15 cellular contexts compared by ENCODE assay signal in the genomic region with DNA sequence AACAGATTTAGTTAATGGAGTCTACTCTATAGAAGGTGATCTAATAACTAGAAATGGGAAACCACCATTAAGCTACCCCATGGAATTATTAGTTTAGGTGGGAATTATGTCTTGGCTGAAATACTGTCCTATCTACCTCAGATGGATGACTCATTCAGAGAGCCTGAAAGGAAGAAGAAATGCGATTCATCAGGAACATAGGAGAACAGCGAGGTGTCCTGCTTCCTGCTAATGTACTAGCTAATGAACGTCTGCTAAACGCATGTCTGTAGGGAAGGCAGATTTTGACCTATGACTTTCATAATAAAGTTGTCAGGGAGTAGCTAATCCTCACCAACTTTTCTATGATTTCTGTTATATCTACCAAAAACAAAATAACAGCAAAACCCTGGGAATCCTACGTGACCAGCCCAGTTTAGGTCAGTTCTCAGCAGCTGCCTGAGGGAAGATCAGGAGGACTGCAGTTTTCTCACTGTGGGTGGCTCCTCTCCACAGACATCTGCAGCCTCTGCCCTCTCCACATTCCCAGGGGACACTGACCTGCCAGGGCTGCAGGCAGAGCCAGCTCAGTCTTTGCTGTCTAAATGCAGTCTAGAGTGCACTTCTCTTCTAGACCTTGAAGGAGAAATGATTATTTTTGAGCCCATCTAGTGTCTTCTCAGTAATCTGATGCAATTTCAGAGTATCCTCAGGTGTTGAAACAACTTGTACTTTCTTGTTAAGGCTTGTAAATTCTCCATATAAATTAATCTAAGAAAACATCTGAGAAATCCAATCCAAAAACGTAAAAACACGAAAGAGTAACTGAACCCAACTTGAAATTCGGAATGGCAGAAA. TPM values are rescaled to one million over a fixed set of nuclear protein-coding genes. Genes with fewer than 3 reads are reported as not detected.
DNase-seq lines count a peak whose midpoint lies in the region; ATAC-seq, FAIRE-seq and TF ChIP-seq lines count a peak whose summit lies in the region.
"Had no signal": no experiment of that assay in that cellular context is flagged by ENCODE, and none has a peak within 500 bp of the region (broad histone marks: within the 10 kb centered on the region; RNA-seq: fewer than 3 reads in every experiment).

No MANE protein-coding gene starts in this region.

- H3K4me2 ChIP-seq in astrocyte (ENCODE audit: low read length), result peak overlapping the region; percentile 21

- no peak overlapping the region for H3K9ac ChIP-seq in astrocyte (ENCODE audit: low read length)
- H3K9ac ChIP-seq in subcutaneous abdominal adipose tissue (ENCODE audit: low read length in 5 of 5), result peak overlapping the region in 3 of 5 donors; percentile 28 to 72 (median 65)

- H3K4me3 ChIP-seq in astrocyte (ENCODE audit: insufficient read depth, low read depth, low read length) (no peak overlapping the region), right cardiac atrium (ENCODE audit: low read length) (no peak overlapping the region), subcutaneous abdominal adipose tissue (ENCODE audit: low read depth in 1 of 5, low read length in 5 of 5) (peak overlapping the region in 1 of 5 donors; percentile 50)
- H3K4me3 ChIP-seq: ascending aorta had no signal

- no peaks in the 10 kb centered on the region for H3K27me3 Mint-ChIP-seq in astrocyte (ENCODE audit: low read depth, unreplicated experiment)

- ATAC-seq in right cardiac atrium (peak; percentile 43 to 50), HG03469 (IDR thresholded peaks at IDR 0.05; ENCODE audit: unreplicated experiment) (no peak), GM19023 (IDR thresholded peaks at IDR 0.05; ENCODE audit: unreplicated experiment) (no peak)

- H3K36me3 Mint-ChIP-seq in astrocyte (ENCODE audit: low read depth, unreplicated experiment), result peaks cover 12% of the 10 kb centered on the region

- peaks cover 5% of the 10 kb centered on the region for H3K9me3 Mint-ChIP-seq in astrocyte (ENCODE audit: unreplicated experiment)
- H3K9me3 Mint-ChIP-seq: activated T-cell treated with anti-CD3 and anti-CD28 coated beads, Interleukin-2, amount 50 U/mL, for 24 hours had no signal

- H3K9me3 ChIP-seq in astrocyte (ENCODE audit: insufficient read depth, low read depth, low read length) (no peaks in the 10 kb centered on the region), right cardiac atrium (ENCODE audit: control insufficient read depth, low read length) (no peaks in the 10 kb centered on the region), subcutaneous abdominal adipose tissue (ENCODE audit: control insufficient read depth in 5 of 5, low read length in 5 of 5) (no peaks in the 10 kb centered on the region)
- H3K9me3 ChIP-seq: ascending aorta had no signal

- no peak for TF ChIP-seq CTCF in astrocyte (IDR thresholded peaks at IDR 0.05; ENCODE audit: insufficient read depth, low read depth, low read length)

- H3K4me1 ChIP-seq in astrocyte (ENCODE audit: insufficient read depth, low read length), result peaks cover 13% of the 10 kb centered on the region
- peaks cover 2% of the 10 kb centered on the region for H3K4me1 ChIP-seq in right cardiac atrium (ENCODE audit: control insufficient read depth, insufficient read depth, low read length)
- H3K4me1 ChIP-seq in subcutaneous abdominal adipose tissue (ENCODE audit: control insufficient read depth in 5 of 5, insufficient read depth in 5 of 5, low read length in 5 of 5), result peaks cover 0 to 34% (median 23%) of the 10 kb centered on the region in 5 donors

- H3K27me3 ChIP-seq in astrocyte (ENCODE audit: insufficient read depth, low read length) (no peaks in the 10 kb centered on the region), right cardiac atrium (ENCODE audit: control insufficient read depth, insufficient read depth) (no peaks in the 10 kb centered on the region), subcutaneous abdominal adipose tissue (ENCODE audit: control insufficient read depth in 5 of 5, insufficient read depth in 4 of 5, low read length in 5 of 5) (no peaks in the 10 kb centered on the region)
- H3K27me3 ChIP-seq: ascending aorta had no signal

- H3K27ac ChIP-seq in astrocyte (ENCODE audit: low read depth, low read length), result no peak overlapping the region
- peak overlapping the region; percentile 90 for H3K27ac ChIP-seq in right cardiac atrium (ENCODE audit: low read length)
- peak overlapping the region; percentile 87 for H3K27ac ChIP-seq in subcutaneous abdominal adipose tissue (ENCODE audit: low read depth, low read length)
- H3K27ac ChIP-seq: ascending aorta had no signal

- H2AFZ ChIP-seq in astrocyte (ENCODE audit: low read depth, low read length), result no peak overlapping the region

- no peak for FAIRE-seq in astrocyte (lab: Jason Lieb, UNC)

- peak overlapping the region; percentile 72 for H3K27ac Mint-ChIP-seq in astrocyte (ENCODE audit: unreplicated experiment)
- H3K27ac Mint-ChIP-seq: activated T-cell treated with anti-CD3 and anti-CD28 coated beads, Interleukin-2, amount 50 U/mL, for 24 hours had no signal

- no peaks in the 10 kb centered on the region for H3K36me3 ChIP-seq in astrocyte (ENCODE audit: insufficient read depth, low read length)
- peaks cover 9 to 27% (median 14%) of the 10 kb centered on the region in 5 donors for H3K36me3 ChIP-seq in subcutaneous abdominal adipose tissue (ENCODE audit: control insufficient read depth in 5 of 5, insufficient read depth in 5 of 5, low read length in 5 of 5)
- H3K36me3 ChIP-seq: ascending aorta had no signal

- H3K4me3 Mint-ChIP-seq in astrocyte (ENCODE audit: unreplicated experiment), result peak overlapping the region; percentile 10
- H3K4me3 Mint-ChIP-seq: activated T-cell treated with anti-CD3 and anti-CD28 coated beads, Interleukin-2, amount 50 U/mL, for 24 hours had no signal

- no peaks in the 10 kb centered on the region for H3K79me2 ChIP-seq in astrocyte (ENCODE audit: insufficient read depth, low read length)

- H3K4me1 Mint-ChIP-seq in astrocyte (ENCODE audit: low read depth, unreplicated experiment), result peaks cover 27% of the 10 kb centered on the region

- intact Hi-C loops in right cardiac atrium (cut with DNase I), result no loop called here

- H4K20me1 ChIP-seq in astrocyte (ENCODE audit: insufficient read depth, low read length), result no peaks in the 10 kb centered on the region

- 67% methylated on average over 8 of the region's 8 CpGs for whole genome bisulfite sequencing in right cardiac atrium

- DNase-seq in SIG-M5 treated with dmso at 0.1 percent for 504 hours (lab: John Stamatoyannopoulos, UW; ENCODE audit: unreplicated experiment) (peak; percentile 84), SIG-M5 (lab: John Stamatoyannopoulos, UW) (no peak), astrocyte (ENCODE audit: low read depth) (no peak), right cardiac atrium (peak in 1 of 3 donors; percentile 51)
- DNase-seq in activated CD4-positive, CD25-positive, alpha-beta regulatory T cell (lab: John Stamatoyannopoulos, UW), result no peak
- DNase-seq: activated T-cell treated with anti-CD3 and anti-CD28 coated beads, Interleukin-2, amount 50 U/mL, for 24 hours; DMS153; NCI-H1417; occipital lobe; stimulated activated CD4-positive, alpha-beta T cell treated with anti-CD3 and anti-CD28 coated beads, Interleukin-4, amount 100 ng/mL, for 24 hours had no signal

RNA-seq across cellular contexts. Expression of gene SFT2D1, which starts 18.1 kb away (rescaled TPM):
- total RNA-seq in astrocyte, result 54.3 and 63.9 TPM in 2 replicates
- 10 to 100 TPM; 23.6 to 25.2 (median 24.3) TPM for total RNA-seq in right cardiac atrium
- 45.8 TPM for polyA plus RNA-seq in right cardiac atrium

RNA-seq across cellular contexts. Expression of gene MPC1, which starts 22.3 kb away (rescaled TPM):
- total RNA-seq in astrocyte (43.6 and 47.4 TPM in 2 replicates), right cardiac atrium (100 to 1,000 TPM; 275 to 395 (median 317) TPM)
- 760 TPM for polyA plus RNA-seq in right cardiac atrium

RNA-seq across cellular contexts. Expression of gene PRR18, which starts 52.3 kb away (rescaled TPM):
- total RNA-seq in astrocyte (0.14 TPM in 1 of 2 replicates, not detected in the other), right cardiac atrium (not detected)
- polyA plus RNA-seq in right cardiac atrium, result 0.02 TPM
- total RNA-seq: ascending aorta had no signal
- polyA plus RNA-seq: esophagus had no signal

Comparison
In these comparisons a context has a peak if more than half of its experiments do, and no peak if none do; other contexts are left out.
1. ATAC-seq: peak in right cardiac atrium (2 of 2); none in HG03469 (single experiment) and GM19023 (single experiment).